In the genomic region with DNA sequence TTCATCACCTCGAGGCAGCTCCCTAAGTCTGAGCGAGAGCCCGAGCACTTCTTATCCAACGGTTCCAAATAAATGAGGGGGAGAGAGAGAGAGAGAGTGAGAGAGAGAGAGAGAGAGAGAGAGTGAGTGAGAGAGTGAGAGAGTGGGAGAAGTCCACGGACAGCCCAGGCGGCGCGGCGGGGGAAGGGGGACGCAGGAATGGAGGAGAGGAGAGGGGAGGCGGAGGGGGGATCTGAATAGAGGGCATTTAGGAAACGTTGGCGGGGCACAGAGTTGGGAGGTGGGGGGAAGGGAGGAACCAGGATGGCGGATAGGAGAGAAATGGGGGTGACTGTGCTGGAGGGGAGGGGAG, we compare ENCODE assay signal across 8 cellular contexts. TPM values are rescaled to one million over a fixed set of nuclear protein-coding genes. Genes with fewer than 3 reads are reported as not detected.
DNase-seq lines count a peak whose midpoint lies in the region; ATAC-seq and TF ChIP-seq lines count a peak whose summit lies in the region.

No MANE protein-coding gene starts in this region.

- H3K27ac Mint-ChIP-seq in activated T-cell treated with anti-CD3 and anti-CD28 coated beads, Interleukin-2, amount 50 U/mL, for 72 hours, result no peak overlapping the region
- H3K27ac Mint-ChIP-seq in progenitor cell of endocrine pancreas, result peak overlapping the region; percentile 91

- H3F3A ChIP-seq in SU-DHL-6 (ENCODE audit: insufficient read depth), result peaks cover 20% of the 10 kb centered on the region; the same call in 1 of the 2 replicates

- H3K9me2 ChIP-seq in SU-DHL-6 (replicated peaks; ENCODE audit: insufficient read depth, low read length), result no peaks in the 10 kb centered on the region

- peak overlapping the region; percentile 49 for H2AFZ ChIP-seq in SU-DHL-6 (ENCODE audit: low read depth, low read length, severe bottlenecking)

- peaks cover 2% of the 10 kb centered on the region in 2 donors for H3K36me3 Mint-ChIP-seq in activated T-cell treated with anti-CD3 and anti-CD28 coated beads, Interleukin-2, amount 50 U/mL, for 72 hours (ENCODE audit: insufficient read depth in 2 of 2)
- peaks cover 3% of the 10 kb centered on the region for H3K36me3 Mint-ChIP-seq in progenitor cell of endocrine pancreas (ENCODE audit: insufficient read depth)

- peaks cover 16% of the 10 kb centered on the region for H3K4me1 Mint-ChIP-seq in activated T-cell treated with anti-CD3 and anti-CD28 coated beads, Interleukin-2, amount 50 U/mL, for 72 hours (ENCODE audit: low read depth)
- peaks cover 18% of the 10 kb centered on the region for H3K4me1 Mint-ChIP-seq in progenitor cell of endocrine pancreas (ENCODE audit: low read depth)

- H3K9ac ChIP-seq in SU-DHL-6 (ENCODE audit: low read length), result peak overlapping the region; percentile 82

- peaks cover 38% of the 10 kb centered on the region for H3K27me3 Mint-ChIP-seq in activated T-cell treated with anti-CD3 and anti-CD28 coated beads, Interleukin-2, amount 50 U/mL, for 72 hours (ENCODE audit: low read depth)
- H3K27me3 Mint-ChIP-seq in progenitor cell of endocrine pancreas, result no peaks in the 10 kb centered on the region

- H3K9me3 Mint-ChIP-seq in activated T-cell treated with anti-CD3 and anti-CD28 coated beads, Interleukin-2, amount 50 U/mL, for 72 hours, result no peaks in the 10 kb centered on the region
- H3K9me3 Mint-ChIP-seq in progenitor cell of endocrine pancreas (ENCODE audit: low read depth), result no peaks in the 10 kb centered on the region

- H4K20me1 ChIP-seq in SU-DHL-6 (ENCODE audit: low read depth, low read length), result peaks cover 24% of the 10 kb centered on the region

- peak overlapping the region; percentile 72 for H3K4me3 ChIP-seq in SU-DHL-6 (ENCODE audit: insufficient read depth, low read length, poor library complexity, severe bottlenecking)

- peak overlapping the region; percentile 64 to 71 for H3K4me3 Mint-ChIP-seq in activated T-cell treated with anti-CD3 and anti-CD28 coated beads, Interleukin-2, amount 50 U/mL, for 72 hours
- H3K4me3 Mint-ChIP-seq in progenitor cell of endocrine pancreas (ENCODE audit: low read depth), result peak overlapping the region; percentile 72

- peak; percentile 7 to 13 for ATAC-seq in activated T-cell treated with anti-CD3 and anti-CD28 coated beads, Interleukin-2, amount 50 U/mL, for 72 hours (replicated peaks in 1 of 2)
- no peak for ATAC-seq in GM19397 (IDR thresholded peaks at IDR 0.05; ENCODE audit: unreplicated experiment)
- no peak for ATAC-seq in GM18520 (IDR thresholded peaks at IDR 0.05; ENCODE audit: unreplicated experiment)

- H3K27me3 ChIP-seq in SU-DHL-6 (ENCODE audit: low read length), result no peaks in the 10 kb centered on the region

- no peak for DNase-seq in activated T-cell treated with anti-CD3 and anti-CD28 coated beads, Interleukin-2, amount 50 U/mL, for 72 hours
- DNase-seq in activated T-cell treated with anti-CD3 and anti-CD28 coated beads, Interleukin-2, amount 50 U/mL, for 48 hours, result no peak
- DNase-seq in glomerular visceral epithelial cell (ENCODE audit: extremely low spot score), result peak; percentile 56
- peak; percentile 37 for DNase-seq in progenitor cell of endocrine pancreas (ENCODE audit: low spot score, unreplicated experiment)
- no peak for DNase-seq in activated CD4-positive, alpha-beta T cell treated with anti-CD3 and anti-CD28 coated beads for 1 hour

- H3K27ac ChIP-seq in SU-DHL-6 (ENCODE audit: low read depth, low read length), result peak overlapping the region; percentile 96

- peaks cover 81% of the 10 kb centered on the region for H3K79me2 ChIP-seq in SU-DHL-6 (ENCODE audit: insufficient read depth, low read length)

- H3K9me3 ChIP-seq in SU-DHL-6 (ENCODE audit: insufficient read depth, low read length), result no peaks in the 10 kb centered on the region

- H3K4me2 ChIP-seq in SU-DHL-6 (ENCODE audit: low read depth, low read length, poor library complexity, severe bottlenecking), result peak overlapping the region; percentile 92

- H3K36me3 ChIP-seq in SU-DHL-6 (ENCODE audit: low read length), result peaks cover 16% of the 10 kb centered on the region; the same call in 1 of the 2 replicates

- TF ChIP-seq CTCF in SU-DHL-6 (IDR thresholded peaks at IDR 0.05; ENCODE audit: insufficient read depth, low read length, poor library complexity, severe bottlenecking), result no peak
- no peak for TF ChIP-seq CTCF in progenitor cell of endocrine pancreas (IDR thresholded peaks at IDR 0.05; ENCODE audit: unreplicated experiment)

RNA-seq across cellular contexts. Expression of a gene that starts 0.5 kb away (rescaled TPM):
- total RNA-seq in activated T-cell treated with anti-CD3 and anti-CD28 coated beads, Interleukin-2, amount 50 U/mL, for 72 hours, result 1 to 10 TPM; 1.2 to 1.8 TPM
- 84.1 and 86.3 TPM in 2 replicates for total RNA-seq in progenitor cell of endocrine pancreas

Comparison
In these comparisons a context has a peak if more than half of its experiments do, and no peak if none do; other contexts are left out.
1. ATAC-seq: peak in activated T-cell treated with anti-CD3 and anti-CD28 coated beads, Interleukin-2, amount 50 U/mL, for 72 hours (2 of 2); none in GM19397 (single experiment) and GM18520 (single experiment).
2. DNase-seq: peak in glomerular visceral epithelial cell (single experiment) and progenitor cell of endocrine pancreas (single experiment); none in activated T-cell treated with anti-CD3 and anti-CD28 coated beads, Interleukin-2, amount 50 U/mL, for 72 hours (0 of 2), activated T-cell treated with anti-CD3 and anti-CD28 coated beads, Interleukin-2, amount 50 U/mL, for 48 hours (0 of 2) and activated CD4-positive, alpha-beta T cell treated with anti-CD3 and anti-CD28 coated beads for 1 hour (single experiment).
3. RNA of a gene that starts 0.5 kb away (total RNA-seq): 84.1 to 86.3 TPM in progenitor cell of endocrine pancreas; 1.2 to 1.8 TPM in activated T-cell treated with anti-CD3 and anti-CD28 coated beads, Interleukin-2, amount 50 U/mL, for 72 hours; every median in the first group is over 10 times any median in the second.